8 cellular contexts compared by ENCODE assay signal in genomic region chr17:78865682-78866390, GRCh38. TPM values are rescaled to one million over a fixed set of nuclear protein-coding genes. Genes with fewer than 3 reads are reported as not detected.
DNase-seq lines count a peak whose midpoint lies in the region; ATAC-seq and TF ChIP-seq lines count a peak whose summit lies in the region.

No MANE protein-coding gene starts in this region.

- no peak overlapping the region for H3K27ac Mint-ChIP-seq in GM23338
- no peak overlapping the region for H3K27ac Mint-ChIP-seq in activated CD8-positive, alpha-beta T cell treated with anti-CD3 and anti-CD28 coated beads, Interleukin-2, amount 10 ng/mL, durations not matched to agents 7 days and 5 days

- no peaks in the 10 kb centered on the region for H3K9me3 Mint-ChIP-seq in GM23338
- no peaks in the 10 kb centered on the region for H3K9me3 Mint-ChIP-seq in activated CD8-positive, alpha-beta T cell treated with anti-CD3 and anti-CD28 coated beads, Interleukin-2, amount 10 ng/mL, durations not matched to agents 7 days and 5 days (ENCODE audit: insufficient read depth)

- no peak overlapping the region for H3K4me3 ChIP-seq in AG04449 (ENCODE audit: low read depth, low read length)
- no peak overlapping the region for H3K4me3 ChIP-seq in GM23338
- no peak overlapping the region for H3K4me3 ChIP-seq in effector memory CD4-positive, alpha-beta T cell (ENCODE audit: insufficient read depth, low read depth, low read length, poor library complexity, severe bottlenecking)

- H4K20me1 ChIP-seq in GM23338 (replicated peaks; ENCODE audit: insufficient read depth): no peaks in the 10 kb centered on the region

- POLR2A ChIA-PET in AG04449 (lab: Yijun Ruan, JAX): interaction anchor here (0.6 kb wide), 1 partner anchor 53 kb away, joined by 3 read pairs; no protein-coding TSS in a partner anchor
- POLR2A ChIA-PET in activated CD8-positive, alpha-beta T cell treated with anti-CD3 and anti-CD28 coated beads, Interleukin-2, amount 10 ng/mL, durations not matched to agents 7 days and 5 days (lab: Charles Lee): interaction anchor here (1.1 kb wide), 1 partner anchor 9 kb away, joined by 3 read pairs; no protein-coding TSS in a partner anchor

- H3K36me3 Mint-ChIP-seq in GM23338 (ENCODE audit: low read depth): peaks cover 9% of the 10 kb centered on the region
- no peaks in the 10 kb centered on the region for H3K36me3 Mint-ChIP-seq in activated CD8-positive, alpha-beta T cell treated with anti-CD3 and anti-CD28 coated beads, Interleukin-2, amount 10 ng/mL, durations not matched to agents 7 days and 5 days (ENCODE audit: low read depth)

- no peak overlapping the region for H2AFZ ChIP-seq in GM23338

- H3K4me1 Mint-ChIP-seq in GM23338: peaks cover 4% of the 10 kb centered on the region; the same call in 2 of the 3 replicates
- no peaks in the 10 kb centered on the region for H3K4me1 Mint-ChIP-seq in activated CD8-positive, alpha-beta T cell treated with anti-CD3 and anti-CD28 coated beads, Interleukin-2, amount 10 ng/mL, durations not matched to agents 7 days and 5 days (ENCODE audit: low read depth)

- H3F3A ChIP-seq in GM23338 (replicated peaks; ENCODE audit: low read depth): no peaks in the 10 kb centered on the region; the same call in 1 of the 2 replicates

- no peaks in the 10 kb centered on the region for H3K36me3 ChIP-seq in GM23338 (ENCODE audit: insufficient read depth)
- no peaks in the 10 kb centered on the region for H3K36me3 ChIP-seq in effector memory CD4-positive, alpha-beta T cell (ENCODE audit: control insufficient read depth, insufficient read depth, low read length)

- no peaks in the 10 kb centered on the region for H3K27me3 ChIP-seq in GM23338 (ENCODE audit: insufficient read depth)
- no peaks in the 10 kb centered on the region for H3K27me3 ChIP-seq in effector memory CD4-positive, alpha-beta T cell (replicated peaks; ENCODE audit: control insufficient read depth, insufficient read depth, low read length, poor library complexity, severe bottlenecking)

- no peaks in the 10 kb centered on the region for H3K9me2 ChIP-seq in GM23338 (ENCODE audit: insufficient read depth)

- no peaks in the 10 kb centered on the region for H3K9me3 ChIP-seq in effector memory CD4-positive, alpha-beta T cell (ENCODE audit: control insufficient read depth, low read length)

- DNase-seq in AG04449 (ENCODE audit: low read depth, low spot score) (no peak), GM23338 (ENCODE audit: low spot score) (peak; percentile 89), NCI-H748 treated with DMSO at 0.1 percent for 48 hours (lab: John Stamatoyannopoulos, UW) (peak; percentile 49), midbrain (lab: John Stamatoyannopoulos, UW) (peak; percentile 93)
- peak; percentile 76 for DNase-seq in activated CD8-positive, alpha-beta T cell treated with anti-CD3 and anti-CD28 coated beads, Interleukin-2, amount 10 ng/mL, durations not matched to agents 7 days and 5 days
- DNase-seq in effector memory CD4-positive, alpha-beta T cell: peak; percentile 16 to 39 (median 34)
- peak; percentile 41 to 52 for DNase-seq in stimulated activated CD8-positive, alpha-beta memory T cell treated with anti-CD3 and anti-CD28 coated beads, Interleukin-2, amount 100 ng/mL, for 48 hours (ENCODE audit: low read depth in 2 of 2)

- H3K27me3 Mint-ChIP-seq in GM23338 (ENCODE audit: insufficient read depth, low read depth, poor library complexity): peaks cover 4% of the 10 kb centered on the region
- no peaks in the 10 kb centered on the region for H3K27me3 Mint-ChIP-seq in activated CD8-positive, alpha-beta T cell treated with anti-CD3 and anti-CD28 coated beads, Interleukin-2, amount 10 ng/mL, durations not matched to agents 7 days and 5 days (ENCODE audit: low read depth)

- CTCF ChIA-PET in AG04449 (lab: Yijun Ruan, JAX): interaction anchor here (0.7 to 9.8 kb wide), 36 partner anchors 8 to 527 kb away, joined by 3 to 214 read pairs (median 4); no protein-coding TSS in a partner anchor
- CTCF ChIA-PET in activated CD8-positive, alpha-beta T cell treated with anti-CD3 and anti-CD28 coated beads, Interleukin-2, amount 10 ng/mL, durations not matched to agents 7 days and 5 days (lab: Charles Lee): interaction anchor here (0.7 to 4.2 kb wide), 36 partner anchors 9 to 158 kb away, joined by 3 to 56 read pairs (median 4); no protein-coding TSS in a partner anchor

- peak; percentile 95 for ATAC-seq in GM23338
- ATAC-seq in activated CD8-positive, alpha-beta T cell treated with anti-CD3 and anti-CD28 coated beads, Interleukin-2, amount 10 ng/mL, durations not matched to agents 7 days and 5 days: peak; percentile 74
- no peak for ATAC-seq in GM18520 (IDR thresholded peaks at IDR 0.05; ENCODE audit: unreplicated experiment)

- no peaks in the 10 kb centered on the region for H3K4me1 ChIP-seq in GM23338 (ENCODE audit: insufficient read depth)
- H3K4me1 ChIP-seq in effector memory CD4-positive, alpha-beta T cell (ENCODE audit: control insufficient read depth, insufficient read depth, low read length, poor library complexity, severe bottlenecking): no peaks in the 10 kb centered on the region

- no peak overlapping the region for H3K4me3 Mint-ChIP-seq in GM23338
- H3K4me3 Mint-ChIP-seq in activated CD8-positive, alpha-beta T cell treated with anti-CD3 and anti-CD28 coated beads, Interleukin-2, amount 10 ng/mL, durations not matched to agents 7 days and 5 days: no peak overlapping the region

- no peak overlapping the region for H3K27ac ChIP-seq in GM23338 (ENCODE audit: low read depth)
- H3K27ac ChIP-seq in effector memory CD4-positive, alpha-beta T cell (ENCODE audit: insufficient read depth, low read length, poor library complexity, severe bottlenecking): no peak overlapping the region

- TF ChIP-seq CTCF in AG04449 (IDR thresholded peaks at IDR 0.05; ENCODE audit: insufficient read depth, low read length, missing control alignments) (peak; percentile 87), GM23338 (conservative IDR thresholded peaks at IDR 0.05; ENCODE audit: low read depth in 2 of 2) (peak; percentile 89 to 93)

- no peak overlapping the region for H3K4me2 ChIP-seq in GM23338

- H3K79me2 ChIP-seq in GM23338 (replicated peaks; ENCODE audit: insufficient read depth): no peaks in the 10 kb centered on the region

RNA-seq across cellular contexts. Expression of gene USP36, which starts 25.2 kb away (rescaled TPM):
- total RNA-seq in GM23338 (2014; rRNA removed; shearing (Covaris generic)): 55.5 and 58.7 TPM in 2 replicates
- polyA plus RNA-seq in GM23338 (2016; fragmentation: Nextera tagmentation; extraction: Ambion mirVana): 36.2 and 38.1 TPM in 2 replicates
- total RNA-seq in activated CD8-positive, alpha-beta T cell treated with anti-CD3 and anti-CD28 coated beads, Interleukin-2, amount 10 ng/mL, durations not matched to agents 7 days and 5 days: 10 to 100 TPM; 67.5 TPM

RNA-seq across cellular contexts. Expression of gene CEP295NL, which starts 37.2 kb away (rescaled TPM):
- 0.62 and 0.69 TPM in 2 replicates for total RNA-seq in GM23338 (2014; rRNA removed; shearing (Covaris generic))
- polyA plus RNA-seq in GM23338 (2016; fragmentation: Nextera tagmentation; extraction: Ambion mirVana): 0.31 TPM in 1 of 2 replicates, not detected in the other
- under 1 TPM in 1 of 2 experiments, not detected in 1; 0.26 TPM for total RNA-seq in activated CD8-positive, alpha-beta T cell treated with anti-CD3 and anti-CD28 coated beads, Interleukin-2, amount 10 ng/mL, durations not matched to agents 7 days and 5 days

RNA-seq across cellular contexts. Expression of gene TIMP2, which starts 59.4 kb away (rescaled TPM):
- 22.5 and 24.4 TPM in 2 replicates for total RNA-seq in GM23338 (2014; rRNA removed; shearing (Covaris generic))
- polyA plus RNA-seq in GM23338 (2016; fragmentation: Nextera tagmentation; extraction: Ambion mirVana): 10.6 and 12.5 TPM in 2 replicates
- 1 to 10 TPM; 3.6 to 3.8 TPM for total RNA-seq in activated CD8-positive, alpha-beta T cell treated with anti-CD3 and anti-CD28 coated beads, Interleukin-2, amount 10 ng/mL, durations not matched to agents 7 days and 5 days
